Comparison of ENCODE assay signal across 21 cellular contexts in genomic region chr20:1964061-1964460, GRCh38. TPM values are rescaled to one million over a fixed set of nuclear protein-coding genes. Genes with fewer than 3 reads are reported as not detected.
"Had no signal": no experiment of that assay in that cellular context is flagged by ENCODE, and none has a peak within 500 bp of the region (broad histone marks: within the 10 kb centered on the region; RNA-seq: fewer than 3 reads in every experiment).

No MANE protein-coding gene starts in this region.

- H3K36me3 Mint-ChIP-seq: activated naive CD4-positive, alpha-beta T cell treated with anti-CD3 and anti-CD28 coated beads, Interleukin-2, amount 10 ng/mL, durations not matched to agents 7 days and 5 days; memory B cell had no signal

- H3K27me3 Mint-ChIP-seq: memory B cell had no signal

- H3K27me3 ChIP-seq: gastrocnemius medialis had no signal

- H3K9me3 Mint-ChIP-seq: activated CD4-positive, alpha-beta memory T cell treated with anti-CD3 and anti-CD28 coated beads, Interleukin-2, amount 10 ng/mL, durations not matched to agents 7 days and 5 days; activated naive CD4-positive, alpha-beta T cell treated with anti-CD3 and anti-CD28 coated beads, Interleukin-2, amount 10 ng/mL, durations not matched to agents 7 days and 5 days; nephron had no signal

- H3K36me3 ChIP-seq: gastrocnemius medialis, heart right ventricle, left lung had no signal

- FAIRE-seq: colon, keratinocyte had no signal

- H3K27ac ChIP-seq: gastrocnemius medialis had no signal

- DNase-seq: activated CD4-positive, alpha-beta memory T cell treated with anti-CD3 and anti-CD28 coated beads, Interleukin-2, amount 10 ng/mL, durations not matched to agents 7 days and 5 days; activated CD4-positive, alpha-beta T cell treated with anti-CD3 and anti-CD28 coated beads for 1 hour; activated CD8-positive, alpha-beta memory T cell treated with anti-CD3 and anti-CD28 coated beads, Interleukin-2, amount 50 U/mL, for 48 hours; activated naive CD4-positive, alpha-beta T cell treated with anti-CD3 and anti-CD28 coated beads, Interleukin-2, amount 10 ng/mL, durations not matched to agents 7 days and 5 days; effector CD4-positive, alpha-beta T cell; gastrocnemius medialis; heart right ventricle; left lung; stimulated activated CD4-positive, alpha-beta T cell treated with anti-CD3 and anti-CD28 coated beads, Interleukin-2, amount 100 ng/mL, for 48 hours; stimulated activated naive CD4-positive, alpha-beta T cell treated with Interleukin-2 at 50 U/mL for 16 hours; trophoblast cell had no signal

- H3K9me3 ChIP-seq: gastrocnemius medialis, heart right ventricle, left lung had no signal

- H3K27ac Mint-ChIP-seq: activated CD4-positive, alpha-beta memory T cell treated with anti-CD3 and anti-CD28 coated beads, Interleukin-2, amount 10 ng/mL, durations not matched to agents 7 days and 5 days; activated naive CD4-positive, alpha-beta T cell treated with anti-CD3 and anti-CD28 coated beads, Interleukin-2, amount 10 ng/mL, durations not matched to agents 7 days and 5 days; nephron had no signal

- H3K4me3 ChIP-seq: gastrocnemius medialis, heart right ventricle, left lung had no signal

- ATAC-seq: gastrocnemius medialis, heart right ventricle, left lung had no signal

- H3K4me3 Mint-ChIP-seq: activated CD4-positive, alpha-beta memory T cell treated with anti-CD3 and anti-CD28 coated beads, Interleukin-2, amount 10 ng/mL, durations not matched to agents 7 days and 5 days; activated naive CD4-positive, alpha-beta T cell treated with anti-CD3 and anti-CD28 coated beads, Interleukin-2, amount 10 ng/mL, durations not matched to agents 7 days and 5 days; memory B cell; nephron had no signal

RNA-seq across cellular contexts. Expression of gene PDYN, which starts 29.8 kb away (rescaled TPM):
- total RNA-seq: activated CD4-positive, alpha-beta memory T cell treated with anti-CD3 and anti-CD28 coated beads, Interleukin-2, amount 10 ng/mL, durations not matched to agents 7 days and 5 days; cardiac septum; fibroblast of lung; gastrocnemius medialis; heart right ventricle; left lung; mucosa of gallbladder; osteocyte; pulmonary artery endothelial cell had no signal
- polyA plus RNA-seq: adipose tissue, fibroblast of lung, heart right ventricle, keratinocyte had no signal
